In the genomic region with DNA sequence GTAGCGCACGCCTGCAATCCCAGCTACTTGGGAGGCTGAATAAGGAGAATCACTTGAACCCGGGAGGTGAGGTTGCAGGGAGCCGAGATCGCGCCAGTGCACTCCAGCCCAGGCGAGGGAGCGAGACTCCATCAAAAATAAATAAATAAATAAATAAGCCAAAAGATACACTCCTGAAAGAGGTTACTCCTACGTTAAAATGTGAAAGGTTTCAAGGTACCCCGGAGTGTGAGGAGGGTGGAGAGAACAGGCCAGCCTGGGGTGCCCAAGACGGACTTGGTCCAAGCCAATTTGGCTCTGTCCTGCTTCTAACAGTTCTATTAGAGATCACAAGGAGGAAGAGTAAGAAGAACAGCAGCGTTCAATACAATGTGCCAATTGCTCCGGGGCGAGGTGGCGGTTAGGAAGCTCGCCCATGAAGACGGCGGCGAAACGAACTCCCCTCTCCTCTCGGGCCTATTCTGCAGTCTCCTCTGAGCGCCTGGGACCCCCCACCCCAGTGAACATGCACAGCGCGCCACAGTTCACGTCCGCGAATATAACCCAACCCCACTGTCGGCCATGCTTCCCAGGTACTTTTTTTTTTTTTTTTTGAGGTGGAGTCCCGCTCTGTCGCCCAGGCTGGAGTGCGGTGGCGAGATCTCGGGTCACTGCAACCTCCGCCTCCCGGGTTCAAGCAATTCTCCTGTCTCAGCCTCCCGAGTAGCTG, we compare ENCODE assay signal across 1 cellular context.
A peak's percentile ranks its signal among the peaks of the same experiment; 100 is the strongest.
TF ChIP-seq lines count a peak whose summit lies in the region.

No MANE protein-coding gene starts in this region.

TF ChIP-seq in K562, 482 proteins besides CTCF, POLR2A, EP300 and RAD21 (continued from another document and continues in another):
- TF ChIP-seq, protein P1, sequence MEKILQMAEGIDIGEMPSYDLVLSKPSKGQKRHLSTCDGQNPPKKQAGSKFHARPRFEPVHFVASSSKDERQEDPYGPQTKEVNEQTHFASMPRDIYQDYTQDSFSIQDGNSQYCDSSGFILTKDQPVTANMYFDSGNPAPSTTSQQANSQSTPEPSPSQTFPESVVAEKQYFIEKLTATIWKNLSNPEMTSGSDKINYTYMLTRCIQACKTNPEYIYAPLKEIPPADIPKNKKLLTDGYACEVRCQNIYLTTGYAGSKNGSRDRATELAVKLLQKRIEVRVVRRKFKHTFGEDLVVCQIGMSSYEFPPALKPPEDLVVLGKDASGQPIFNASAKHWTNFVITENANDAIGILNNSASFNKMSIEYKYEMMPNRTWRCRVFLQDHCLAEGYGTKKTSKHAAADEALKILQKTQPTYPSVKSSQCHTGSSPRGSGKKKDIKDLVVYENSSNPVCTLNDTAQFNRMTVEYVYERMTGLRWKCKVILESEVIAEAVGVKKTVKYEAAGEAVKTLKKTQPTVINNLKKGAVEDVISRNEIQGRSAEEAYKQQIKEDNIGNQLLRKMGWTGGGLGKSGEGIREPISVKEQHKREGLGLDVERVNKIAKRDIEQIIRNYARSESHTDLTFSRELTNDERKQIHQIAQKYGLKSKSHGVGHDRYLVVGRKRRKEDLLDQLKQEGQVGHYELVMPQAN (IDR thresholded peaks at IDR 0.05; ENCODE audit: borderline replicate concordance): peak; percentile 73
- TF ChIP-seq, protein P2, sequence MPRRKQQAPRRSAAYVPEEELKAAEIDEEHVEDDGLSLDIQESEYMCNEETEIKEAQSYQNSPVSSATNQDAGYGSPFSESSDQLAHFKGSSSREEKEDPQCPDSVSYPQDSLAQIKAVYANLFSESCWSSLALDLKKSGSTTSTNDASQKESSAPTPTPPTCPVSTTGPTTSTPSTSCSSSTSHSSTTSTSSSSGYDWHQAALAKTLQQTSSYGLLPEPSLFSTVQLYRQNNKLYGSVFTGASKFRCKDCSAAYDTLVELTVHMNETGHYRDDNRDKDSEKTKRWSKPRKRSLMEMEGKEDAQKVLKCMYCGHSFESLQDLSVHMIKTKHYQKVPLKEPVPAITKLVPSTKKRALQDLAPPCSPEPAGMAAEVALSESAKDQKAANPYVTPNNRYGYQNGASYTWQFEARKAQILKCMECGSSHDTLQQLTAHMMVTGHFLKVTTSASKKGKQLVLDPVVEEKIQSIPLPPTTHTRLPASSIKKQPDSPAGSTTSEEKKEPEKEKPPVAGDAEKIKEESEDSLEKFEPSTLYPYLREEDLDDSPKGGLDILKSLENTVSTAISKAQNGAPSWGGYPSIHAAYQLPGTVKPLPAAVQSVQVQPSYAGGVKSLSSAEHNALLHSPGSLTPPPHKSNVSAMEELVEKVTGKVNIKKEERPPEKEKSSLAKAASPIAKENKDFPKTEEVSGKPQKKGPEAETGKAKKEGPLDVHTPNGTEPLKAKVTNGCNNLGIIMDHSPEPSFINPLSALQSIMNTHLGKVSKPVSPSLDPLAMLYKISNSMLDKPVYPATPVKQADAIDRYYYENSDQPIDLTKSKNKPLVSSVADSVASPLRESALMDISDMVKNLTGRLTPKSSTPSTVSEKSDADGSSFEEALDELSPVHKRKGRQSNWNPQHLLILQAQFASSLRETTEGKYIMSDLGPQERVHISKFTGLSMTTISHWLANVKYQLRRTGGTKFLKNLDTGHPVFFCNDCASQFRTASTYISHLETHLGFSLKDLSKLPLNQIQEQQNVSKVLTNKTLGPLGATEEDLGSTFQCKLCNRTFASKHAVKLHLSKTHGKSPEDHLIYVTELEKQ (CRISPR knock-in tag; IDR thresholded peaks at IDR 0.05): no peak
- no peak for TF ChIP-seq FUS (optimal IDR thresholded peaks at IDR 0.05; ENCODE audit: low read depth, low read length)
- TF ChIP-seq, protein P3, sequence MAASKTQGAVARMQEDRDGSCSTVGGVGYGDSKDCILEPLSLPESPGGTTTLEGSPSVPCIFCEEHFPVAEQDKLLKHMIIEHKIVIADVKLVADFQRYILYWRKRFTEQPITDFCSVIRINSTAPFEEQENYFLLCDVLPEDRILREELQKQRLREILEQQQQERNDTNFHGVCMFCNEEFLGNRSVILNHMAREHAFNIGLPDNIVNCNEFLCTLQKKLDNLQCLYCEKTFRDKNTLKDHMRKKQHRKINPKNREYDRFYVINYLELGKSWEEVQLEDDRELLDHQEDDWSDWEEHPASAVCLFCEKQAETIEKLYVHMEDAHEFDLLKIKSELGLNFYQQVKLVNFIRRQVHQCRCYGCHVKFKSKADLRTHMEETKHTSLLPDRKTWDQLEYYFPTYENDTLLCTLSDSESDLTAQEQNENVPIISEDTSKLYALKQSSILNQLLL (CRISPR knock-in tag; IDR thresholded peaks at IDR 0.05; ENCODE audit: borderline replicate concordance): no peak
- no peak for TF ChIP-seq TOE1 (IDR thresholded peaks at IDR 0.05; ENCODE audit: borderline replicate concordance)
- no peak for TF ChIP-seq TOE1 (CRISPR knock-in tag; IDR thresholded peaks at IDR 0.05; ENCODE audit: borderline replicate concordance, low read depth)
- TF ChIP-seq, protein P4, sequence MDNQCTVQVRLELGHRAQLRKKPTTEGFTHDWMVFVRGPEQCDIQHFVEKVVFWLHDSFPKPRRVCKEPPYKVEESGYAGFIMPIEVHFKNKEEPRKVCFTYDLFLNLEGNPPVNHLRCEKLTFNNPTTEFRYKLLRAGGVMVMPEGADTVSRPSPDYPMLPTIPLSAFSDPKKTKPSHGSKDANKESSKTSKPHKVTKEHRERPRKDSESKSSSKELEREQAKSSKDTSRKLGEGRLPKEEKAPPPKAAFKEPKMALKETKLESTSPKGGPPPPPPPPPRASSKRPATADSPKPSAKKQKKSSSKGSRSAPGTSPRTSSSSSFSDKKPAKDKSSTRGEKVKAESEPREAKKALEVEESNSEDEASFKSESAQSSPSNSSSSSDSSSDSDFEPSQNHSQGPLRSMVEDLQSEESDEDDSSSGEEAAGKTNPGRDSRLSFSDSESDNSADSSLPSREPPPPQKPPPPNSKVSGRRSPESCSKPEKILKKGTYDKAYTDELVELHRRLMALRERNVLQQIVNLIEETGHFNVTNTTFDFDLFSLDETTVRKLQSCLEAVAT (IDR thresholded peaks at IDR 0.05): peak; percentile 56 to 82; a peak in 3 of 4 replicates
- TF ChIP-seq FOXM1 (IDR thresholded peaks at IDR 0.05; ENCODE audit: low read depth): no peak
- TF ChIP-seq FOXM1 (CRISPR knock-in tag; IDR thresholded peaks at IDR 0.05; ENCODE audit: low read depth): no peak
- 0 out of 2 replicates have a peak, but pooled peaks have one; percentile 26 for TF ChIP-seq KLF6 (CRISPR knock-in tag; IDR thresholded peaks at IDR 0.05; ENCODE audit: borderline replicate concordance)
- TF ChIP-seq, protein P5, sequence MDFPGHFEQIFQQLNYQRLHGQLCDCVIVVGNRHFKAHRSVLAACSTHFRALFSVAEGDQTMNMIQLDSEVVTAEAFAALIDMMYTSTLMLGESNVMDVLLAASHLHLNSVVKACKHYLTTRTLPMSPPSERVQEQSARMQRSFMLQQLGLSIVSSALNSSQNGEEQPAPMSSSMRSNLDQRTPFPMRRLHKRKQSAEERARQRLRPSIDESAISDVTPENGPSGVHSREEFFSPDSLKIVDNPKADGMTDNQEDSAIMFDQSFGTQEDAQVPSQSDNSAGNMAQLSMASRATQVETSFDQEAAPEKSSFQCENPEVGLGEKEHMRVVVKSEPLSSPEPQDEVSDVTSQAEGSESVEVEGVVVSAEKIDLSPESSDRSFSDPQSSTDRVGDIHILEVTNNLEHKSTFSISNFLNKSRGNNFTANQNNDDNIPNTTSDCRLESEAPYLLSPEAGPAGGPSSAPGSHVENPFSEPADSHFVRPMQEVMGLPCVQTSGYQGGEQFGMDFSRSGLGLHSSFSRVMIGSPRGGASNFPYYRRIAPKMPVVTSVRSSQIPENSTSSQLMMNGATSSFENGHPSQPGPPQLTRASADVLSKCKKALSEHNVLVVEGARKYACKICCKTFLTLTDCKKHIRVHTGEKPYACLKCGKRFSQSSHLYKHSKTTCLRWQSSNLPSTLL (IDR thresholded peaks at IDR 0.05): 0 out of 2 replicates have a peak, but pooled peaks have one; percentile 51
- TF ChIP-seq, protein P6, sequence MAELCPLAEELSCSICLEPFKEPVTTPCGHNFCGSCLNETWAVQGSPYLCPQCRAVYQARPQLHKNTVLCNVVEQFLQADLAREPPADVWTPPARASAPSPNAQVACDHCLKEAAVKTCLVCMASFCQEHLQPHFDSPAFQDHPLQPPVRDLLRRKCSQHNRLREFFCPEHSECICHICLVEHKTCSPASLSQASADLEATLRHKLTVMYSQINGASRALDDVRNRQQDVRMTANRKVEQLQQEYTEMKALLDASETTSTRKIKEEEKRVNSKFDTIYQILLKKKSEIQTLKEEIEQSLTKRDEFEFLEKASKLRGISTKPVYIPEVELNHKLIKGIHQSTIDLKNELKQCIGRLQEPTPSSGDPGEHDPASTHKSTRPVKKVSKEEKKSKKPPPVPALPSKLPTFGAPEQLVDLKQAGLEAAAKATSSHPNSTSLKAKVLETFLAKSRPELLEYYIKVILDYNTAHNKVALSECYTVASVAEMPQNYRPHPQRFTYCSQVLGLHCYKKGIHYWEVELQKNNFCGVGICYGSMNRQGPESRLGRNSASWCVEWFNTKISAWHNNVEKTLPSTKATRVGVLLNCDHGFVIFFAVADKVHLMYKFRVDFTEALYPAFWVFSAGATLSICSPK (IDR thresholded peaks at IDR 0.05; ENCODE audit: borderline replicate concordance): peak; percentile 78; the same call in 1 of the 2 replicates
- TF ChIP-seq SMARCA5 (IDR thresholded peaks at IDR 0.05): peak; percentile 78
- no peak for TF ChIP-seq ZNF436 (CRISPR knock-in tag; IDR thresholded peaks at IDR 0.05)
- peak; percentile 83 for TF ChIP-seq MIER1 (IDR thresholded peaks at IDR 0.05; ENCODE audit: low read depth)
- 0 out of 2 replicates have a peak, but pooled peaks have one; percentile 22 for TF ChIP-seq HDGF (IDR thresholded peaks at IDR 0.05)
- TF ChIP-seq, protein P7, sequence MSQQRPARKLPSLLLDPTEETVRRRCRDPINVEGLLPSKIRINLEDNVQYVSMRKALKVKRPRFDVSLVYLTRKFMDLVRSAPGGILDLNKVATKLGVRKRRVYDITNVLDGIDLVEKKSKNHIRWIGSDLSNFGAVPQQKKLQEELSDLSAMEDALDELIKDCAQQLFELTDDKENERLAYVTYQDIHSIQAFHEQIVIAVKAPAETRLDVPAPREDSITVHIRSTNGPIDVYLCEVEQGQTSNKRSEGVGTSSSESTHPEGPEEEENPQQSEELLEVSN (IDR thresholded peaks at IDR 0.05; ENCODE audit: borderline replicate concordance in 1 of 2, extremely low read depth in 1 of 2, insufficient read depth in 1 of 2, insufficient read length in 1 of 2, low read depth in 1 of 2, low read length in 1 of 2, poor library complexity in 1 of 2, severe bottlenecking in 1 of 2): peak in 1 of 2 experiments; percentile 13
- no peak for TF ChIP-seq ZNF311 (CRISPR knock-in tag; IDR thresholded peaks at IDR 0.05)
- 0 out of 2 replicates have a peak, but pooled peaks have one; percentile 16 for TF ChIP-seq BCL6 (CRISPR knock-in tag; IDR thresholded peaks at IDR 0.05)
- peak; percentile 72 for TF ChIP-seq FOXP1 (CRISPR knock-in tag; IDR thresholded peaks at IDR 0.05)
- TF ChIP-seq, protein P8, sequence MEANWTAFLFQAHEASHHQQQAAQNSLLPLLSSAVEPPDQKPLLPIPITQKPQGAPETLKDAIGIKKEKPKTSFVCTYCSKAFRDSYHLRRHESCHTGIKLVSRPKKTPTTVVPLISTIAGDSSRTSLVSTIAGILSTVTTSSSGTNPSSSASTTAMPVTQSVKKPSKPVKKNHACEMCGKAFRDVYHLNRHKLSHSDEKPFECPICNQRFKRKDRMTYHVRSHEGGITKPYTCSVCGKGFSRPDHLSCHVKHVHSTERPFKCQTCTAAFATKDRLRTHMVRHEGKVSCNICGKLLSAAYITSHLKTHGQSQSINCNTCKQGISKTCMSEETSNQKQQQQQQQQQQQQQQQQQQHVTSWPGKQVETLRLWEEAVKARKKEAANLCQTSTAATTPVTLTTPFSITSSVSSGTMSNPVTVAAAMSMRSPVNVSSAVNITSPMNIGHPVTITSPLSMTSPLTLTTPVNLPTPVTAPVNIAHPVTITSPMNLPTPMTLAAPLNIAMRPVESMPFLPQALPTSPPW (CRISPR knock-in tag; IDR thresholded peaks at IDR 0.05): 0 out of 2 replicates have a peak, but pooled peaks have one; percentile 7
- TF ChIP-seq, protein P9, sequence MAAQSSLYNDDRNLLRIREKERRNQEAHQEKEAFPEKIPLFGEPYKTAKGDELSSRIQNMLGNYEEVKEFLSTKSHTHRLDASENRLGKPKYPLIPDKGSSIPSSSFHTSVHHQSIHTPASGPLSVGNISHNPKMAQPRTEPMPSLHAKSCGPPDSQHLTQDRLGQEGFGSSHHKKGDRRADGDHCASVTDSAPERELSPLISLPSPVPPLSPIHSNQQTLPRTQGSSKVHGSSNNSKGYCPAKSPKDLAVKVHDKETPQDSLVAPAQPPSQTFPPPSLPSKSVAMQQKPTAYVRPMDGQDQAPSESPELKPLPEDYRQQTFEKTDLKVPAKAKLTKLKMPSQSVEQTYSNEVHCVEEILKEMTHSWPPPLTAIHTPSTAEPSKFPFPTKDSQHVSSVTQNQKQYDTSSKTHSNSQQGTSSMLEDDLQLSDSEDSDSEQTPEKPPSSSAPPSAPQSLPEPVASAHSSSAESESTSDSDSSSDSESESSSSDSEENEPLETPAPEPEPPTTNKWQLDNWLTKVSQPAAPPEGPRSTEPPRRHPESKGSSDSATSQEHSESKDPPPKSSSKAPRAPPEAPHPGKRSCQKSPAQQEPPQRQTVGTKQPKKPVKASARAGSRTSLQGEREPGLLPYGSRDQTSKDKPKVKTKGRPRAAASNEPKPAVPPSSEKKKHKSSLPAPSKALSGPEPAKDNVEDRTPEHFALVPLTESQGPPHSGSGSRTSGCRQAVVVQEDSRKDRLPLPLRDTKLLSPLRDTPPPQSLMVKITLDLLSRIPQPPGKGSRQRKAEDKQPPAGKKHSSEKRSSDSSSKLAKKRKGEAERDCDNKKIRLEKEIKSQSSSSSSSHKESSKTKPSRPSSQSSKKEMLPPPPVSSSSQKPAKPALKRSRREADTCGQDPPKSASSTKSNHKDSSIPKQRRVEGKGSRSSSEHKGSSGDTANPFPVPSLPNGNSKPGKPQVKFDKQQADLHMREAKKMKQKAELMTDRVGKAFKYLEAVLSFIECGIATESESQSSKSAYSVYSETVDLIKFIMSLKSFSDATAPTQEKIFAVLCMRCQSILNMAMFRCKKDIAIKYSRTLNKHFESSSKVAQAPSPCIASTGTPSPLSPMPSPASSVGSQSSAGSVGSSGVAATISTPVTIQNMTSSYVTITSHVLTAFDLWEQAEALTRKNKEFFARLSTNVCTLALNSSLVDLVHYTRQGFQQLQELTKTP (IDR thresholded peaks at IDR 0.05; ENCODE audit: low read depth in 1 of 2, partially characterized antibody in 2 of 2): peak in 1 of 2 experiments; percentile 15
- TF ChIP-seq DACH1 (IDR thresholded peaks at IDR 0.05; ENCODE audit: partially characterized antibody): no peak
- TF ChIP-seq SIN3A (IDR thresholded peaks at IDR 0.05; ENCODE audit: borderline replicate concordance in 2 of 2, control insufficient read depth in 1 of 2, low read depth in 2 of 2, low read length in 2 of 2): 0 out of 4 replicates have a peak, but pooled peaks have one; percentile 10 to 28
